10 cellular contexts compared by ENCODE assay signal in the genomic region with DNA sequence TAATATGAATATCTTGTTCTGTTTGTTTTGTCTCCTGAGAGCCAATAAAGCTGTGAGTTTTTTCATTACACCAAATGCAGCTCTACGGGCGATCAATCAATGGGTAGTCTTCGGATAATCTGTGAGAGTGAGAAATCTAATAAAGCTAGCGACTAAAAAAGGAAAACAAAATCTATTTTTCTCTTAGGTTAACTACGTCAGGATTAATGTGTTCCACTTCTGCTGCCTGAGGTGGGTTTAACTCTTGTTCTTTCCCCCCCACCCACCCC.
DNase-seq lines count a peak whose midpoint lies in the region; ATAC-seq and TF ChIP-seq lines count a peak whose summit lies in the region.
"Had no signal": no experiment of that assay in that cellular context is flagged by ENCODE, and none has a peak within 500 bp of the region (broad histone marks: within the 10 kb centered on the region; RNA-seq: fewer than 3 reads in every experiment).

No MANE protein-coding gene starts in this region.

- no peaks in the 10 kb centered on the region for H3F3A ChIP-seq in MM.1S (ENCODE audit: insufficient read depth, low read length)

- no peak for TF ChIP-seq CTCF in MM.1S (IDR thresholded peaks at IDR 0.05; ENCODE audit: low read length)
- no peak for TF ChIP-seq CTCF in WERI-Rb-1 (IDR thresholded peaks at IDR 0.05; ENCODE audit: low read depth, low read length)

- peaks cover 0 to 4% (median 0%) of the 10 kb centered on the region in 3 donors for H3K36me3 Mint-ChIP-seq in naive thymus-derived CD8-positive, alpha-beta T cell

- no peaks in the 10 kb centered on the region for H3K9me2 ChIP-seq in MM.1S (replicated peaks; ENCODE audit: insufficient read depth, low read length)

- in situ Hi-C loops in HAP-1 (cut with MboI; ENCODE audit: low sequenced_read_pairs) = no loop called here

- peak overlapping the region; percentile 93 to 98 (median 96) for H3K27ac Mint-ChIP-seq in naive thymus-derived CD8-positive, alpha-beta T cell

- H3K9ac ChIP-seq in ES-I3 (ENCODE audit: low read depth, low read length) = peak overlapping the region; percentile 78; the same call in 1 of the 2 replicates
- peak overlapping the region; percentile 75; the same call in 1 of the 2 replicates for H3K9ac ChIP-seq in MM.1S (ENCODE audit: low read length)
- peak overlapping the region in 1 of 2 donors; percentile 52 for H3K9ac ChIP-seq in duodenal mucosa (ENCODE audit: low read depth in 1 of 2, low read length in 2 of 2)

- H3K4me2 ChIP-seq in MM.1S (ENCODE audit: low read depth, low read length) = peak overlapping the region; percentile 51; the same call in 1 of the 2 replicates

- H3K27me3 ChIP-seq in MM.1S (replicated peaks; ENCODE audit: insufficient read depth, low read length) = no peaks in the 10 kb centered on the region
- no peaks in the 10 kb centered on the region for H3K27me3 ChIP-seq in duodenal mucosa (ENCODE audit: control insufficient read depth in 1 of 2, insufficient read depth in 2 of 2, low read length in 2 of 2)
- H3K27me3 ChIP-seq in WERI-Rb-1 (ENCODE audit: insufficient read depth, low read depth, severe bottlenecking) = no peaks in the 10 kb centered on the region
- no peaks in the 10 kb centered on the region for H3K27me3 ChIP-seq in HAP-1 (ENCODE audit: low read depth)
- H3K27me3 ChIP-seq: SJCRH30 had no signal

- H3K9me3 Mint-ChIP-seq in naive thymus-derived CD8-positive, alpha-beta T cell = no peaks in the 10 kb centered on the region

- DNase-seq in MM.1S (no peak), WERI-Rb-1 (no peak), HAP-1 (ENCODE audit: low spot score in 2 of 2) (no peak)
- peak in 2 of 10 donors; percentile 23 to 34 for DNase-seq in naive thymus-derived CD8-positive, alpha-beta T cell
- DNase-seq: DMS79 treated with DMSO at 0.1 percent for 48 hours, SJCRH30 had no signal

- ATAC-seq in naive thymus-derived CD8-positive, alpha-beta T cell = no peak
- ATAC-seq in GM21381 (IDR thresholded peaks at IDR 0.05; ENCODE audit: unreplicated experiment) (no peak), HG02798 (IDR thresholded peaks at IDR 0.05; ENCODE audit: poor library complexity, unreplicated experiment) (no peak)

- H3K4me1 ChIP-seq in ES-I3 (ENCODE audit: insufficient read depth, low read length) = peaks cover 15% of the 10 kb centered on the region; the same call in 1 of the 2 replicates
- peaks cover 4% of the 10 kb centered on the region; the same call in 1 of the 2 replicates for H3K4me1 ChIP-seq in MM.1S (ENCODE audit: low read length)
- peaks cover 12 to 15% of the 10 kb centered on the region in 2 donors for H3K4me1 ChIP-seq in duodenal mucosa (ENCODE audit: control insufficient read depth in 1 of 2, insufficient read depth in 2 of 2, low read length in 2 of 2)
- no peaks in the 10 kb centered on the region for H3K4me1 ChIP-seq in HAP-1

- H4K20me1 ChIP-seq in MM.1S (ENCODE audit: insufficient read depth, low read length) = no peaks in the 10 kb centered on the region

- H3K27ac ChIP-seq in MM.1S (ENCODE audit: low read length) = no peak overlapping the region
- H3K27ac ChIP-seq in duodenal mucosa (ENCODE audit: low read depth, low read length) = no peak overlapping the region
- no peak overlapping the region for H3K27ac ChIP-seq in WERI-Rb-1
- H3K27ac ChIP-seq: SJCRH30 had no signal

- H3K4me3 ChIP-seq in MM.1S (ENCODE audit: low read length) (peak overlapping the region; percentile 70), duodenal mucosa (ENCODE audit: low read depth in 1 of 2, low read length in 2 of 2) (peak overlapping the region; percentile 73 to 76), WERI-Rb-1 (ENCODE audit: low read depth, low read length) (no peak overlapping the region), HAP-1 (no peak overlapping the region)
- H3K4me3 ChIP-seq: SJCRH30 had no signal

- peak overlapping the region; percentile 78 to 95 (median 90) for H3K4me3 Mint-ChIP-seq in naive thymus-derived CD8-positive, alpha-beta T cell

- H3K27me3 Mint-ChIP-seq in naive thymus-derived CD8-positive, alpha-beta T cell = peaks cover 0 to 42% (median 0%) of the 10 kb centered on the region in 5 donors

- H2AFZ ChIP-seq in MM.1S (ENCODE audit: low read length) = 0 out of 2 replicates have a peak overlapping the region, but pooled peaks have one; percentile 43

- peaks cover 10 to 50% (median 41%) of the 10 kb centered on the region in 4 donors for H3K4me1 Mint-ChIP-seq in naive thymus-derived CD8-positive, alpha-beta T cell

- POLR2A ChIA-PET in naive thymus-derived CD8-positive, alpha-beta T cell (lab: Charles Lee) = no interaction called here

- H3K79me2 ChIP-seq in MM.1S (ENCODE audit: low read length) = no peaks in the 10 kb centered on the region

- H3K36me3 ChIP-seq in ES-I3 (ENCODE audit: insufficient read depth, low read length) (no peaks in the 10 kb centered on the region), MM.1S (replicated peaks; ENCODE audit: insufficient read depth, low read length) (no peaks in the 10 kb centered on the region), duodenal mucosa (ENCODE audit: control insufficient read depth in 1 of 2, insufficient read depth in 2 of 2, low read length in 2 of 2) (no peaks in the 10 kb centered on the region), WERI-Rb-1 (no peaks in the 10 kb centered on the region), HAP-1 (replicated peaks) (no peaks in the 10 kb centered on the region)
- H3K36me3 ChIP-seq: SJCRH30 had no signal

- H3K9me3 ChIP-seq in ES-I3 (ENCODE audit: control insufficient read depth, insufficient read depth, low read length) (no peaks in the 10 kb centered on the region), MM.1S (replicated peaks; ENCODE audit: insufficient read depth, low read length) (no peaks in the 10 kb centered on the region), duodenal mucosa (ENCODE audit: control insufficient read depth in 1 of 2, low read length in 2 of 2) (no peaks in the 10 kb centered on the region), WERI-Rb-1 (ENCODE audit: severe bottlenecking) (no peaks in the 10 kb centered on the region), HAP-1 (no peaks in the 10 kb centered on the region)
- H3K9me3 ChIP-seq: SJCRH30 had no signal

Comparison
In these comparisons a context has a peak if more than half of its experiments do, and no peak if none do; other contexts are left out.
1. H3K4me3 ChIP-seq: peak in MM.1S (single experiment) and duodenal mucosa (2 of 2); none in WERI-Rb-1 (single experiment) and HAP-1 (single experiment).